ENCODE assay signal across 11 cellular contexts in the genomic region with DNA sequence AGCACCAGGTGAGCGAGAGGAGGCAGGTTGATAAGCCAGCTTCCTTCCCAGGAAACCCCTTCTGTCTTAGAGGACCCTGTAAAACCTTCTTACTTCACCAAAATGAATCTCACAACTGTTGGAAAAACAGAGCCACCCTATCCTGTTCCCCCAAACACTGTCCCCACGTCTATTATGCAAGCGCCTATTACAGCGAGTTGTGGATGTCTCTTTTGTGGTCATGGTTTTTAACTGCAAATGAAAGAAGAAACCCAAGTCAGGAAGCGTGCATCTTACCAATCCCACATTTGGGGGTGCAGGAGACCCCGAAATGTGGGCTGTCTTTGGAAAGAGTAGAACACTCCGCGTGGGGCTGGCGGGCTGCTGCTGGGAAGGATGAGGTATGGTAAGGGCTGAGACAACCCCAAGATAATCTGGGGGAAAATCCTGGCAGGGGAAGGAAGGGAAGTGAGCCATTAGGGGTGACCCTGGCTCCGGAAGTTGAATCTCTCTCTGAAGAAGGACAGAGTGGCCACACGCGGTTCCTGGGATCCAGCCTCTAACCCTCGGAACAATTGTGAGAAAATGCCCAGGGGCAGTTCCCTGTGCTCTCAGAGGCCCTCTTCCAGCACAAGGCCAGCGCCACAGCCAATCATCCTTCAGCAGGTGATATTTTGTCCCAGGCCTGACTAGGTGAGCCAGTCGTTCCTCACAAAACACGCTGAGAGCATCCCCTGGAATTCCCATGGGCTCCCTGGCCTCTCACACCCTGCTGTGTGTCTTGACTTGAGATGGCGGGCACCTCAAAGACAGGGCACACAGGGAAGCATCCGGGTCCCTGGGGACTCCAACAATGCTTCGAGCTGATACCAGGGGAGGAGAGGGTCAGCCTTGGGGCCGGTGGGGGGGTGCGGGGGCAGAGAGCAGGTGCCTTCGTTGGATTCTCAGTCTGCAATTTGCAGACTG.
DNase-seq lines count a peak whose midpoint lies in the region; ATAC-seq and TF ChIP-seq lines count a peak whose summit lies in the region.
"Had no signal": no experiment of that assay in that cellular context is flagged by ENCODE, and none has a peak within 500 bp of the region (broad histone marks: within the 10 kb centered on the region; RNA-seq: fewer than 3 reads in every experiment).

No MANE protein-coding gene starts in this region.

- no peak for TF ChIP-seq CTCF in GM20000 (IDR thresholded peaks at IDR 0.05; ENCODE audit: extremely low read depth, missing control alignments)
- TF ChIP-seq CTCF in glutamatergic neuron (IDR thresholded peaks at IDR 0.05; ENCODE audit: partially characterized antibody, unreplicated experiment): no peak
- no peak for TF ChIP-seq CTCF in psoas muscle (IDR thresholded peaks at IDR 0.05)

- 71 to 79% (median 72%) methylated on average over 22 of the region's 22 CpGs for WGBS in psoas muscle, 3 donors

- no peaks in the 10 kb centered on the region for H3K9me3 ChIP-seq in psoas muscle

- H3K4me1 Mint-ChIP-seq in glutamatergic neuron (ENCODE audit: low read depth, unreplicated experiment): no peaks in the 10 kb centered on the region

- intact Hi-C loops in psoas muscle (cut with DNase I): no loop called here

- H3K36me3 Mint-ChIP-seq in glutamatergic neuron (ENCODE audit: unreplicated experiment): no peaks in the 10 kb centered on the region

- ATAC-seq in psoas muscle: no peak
- no peak for ATAC-seq in GM21381 (IDR thresholded peaks at IDR 0.05; ENCODE audit: unreplicated experiment)

- H3K27ac ChIP-seq in psoas muscle: no peak overlapping the region

- no peaks in the 10 kb centered on the region for H3K36me3 ChIP-seq in psoas muscle (ENCODE audit: insufficient read depth in 1 of 2, low read depth in 1 of 2)

- H3K27ac Mint-ChIP-seq in glutamatergic neuron (ENCODE audit: unreplicated experiment): no peak overlapping the region
- H3K27ac Mint-ChIP-seq: activated naive CD8-positive, alpha-beta T cell; stimulated activated naive CD8-positive, alpha-beta T cell treated with anti-CD3 and anti-CD28 coated beads, Interleukin-15, Interleukin-2, amounts not matched to agents 100 ng/mL and 50 ng/mL, for 24 hours had no signal

- no peak overlapping the region for H3K4me3 Mint-ChIP-seq in glutamatergic neuron (ENCODE audit: unreplicated experiment)
- H3K4me3 Mint-ChIP-seq: activated naive CD8-positive, alpha-beta T cell; stimulated activated naive CD8-positive, alpha-beta T cell treated with anti-CD3 and anti-CD28 coated beads, Interleukin-15, Interleukin-2, amounts not matched to agents 100 ng/mL and 50 ng/mL, for 24 hours had no signal

- H3K9me3 Mint-ChIP-seq in glutamatergic neuron (ENCODE audit: unreplicated experiment): peaks cover 5% of the 10 kb centered on the region
- H3K9me3 Mint-ChIP-seq: stimulated activated naive CD8-positive, alpha-beta T cell treated with anti-CD3 and anti-CD28 coated beads, Interleukin-15, Interleukin-2, amounts not matched to agents 100 ng/mL and 50 ng/mL, for 24 hours had no signal

- H3K27me3 Mint-ChIP-seq in glutamatergic neuron (ENCODE audit: unreplicated experiment): no peaks in the 10 kb centered on the region
- H3K27me3 Mint-ChIP-seq: activated naive CD8-positive, alpha-beta T cell; stimulated activated naive CD8-positive, alpha-beta T cell treated with anti-CD3 and anti-CD28 coated beads, Interleukin-15, Interleukin-2, amounts not matched to agents 100 ng/mL and 50 ng/mL, for 24 hours had no signal

- peaks cover 0 to 53% (median 10%) of the 10 kb centered on the region in 3 donors for H3K27me3 ChIP-seq in psoas muscle (ENCODE audit: insufficient read depth in 3 of 3, low read length in 2 of 3)

- H3K4me1 ChIP-seq in psoas muscle: no peaks in the 10 kb centered on the region

- DNase-seq in GM20000 (ENCODE audit: low spot score) (peak; percentile 29), NOMO-1 treated with dmso at 0.1 percent for 144 hours (lab: John Stamatoyannopoulos, UW; ENCODE audit: unreplicated experiment) (peak; percentile 99), glutamatergic neuron (peak; percentile 33), psoas muscle (peak; percentile 43 to 57), NCI-H446 (lab: John Stamatoyannopoulos, UW) (no peak), NCI-H2196 (lab: John Stamatoyannopoulos, UW; ENCODE audit: unreplicated experiment) (no peak)
- DNase-seq: kidney glomerular epithelial cell, NCI-H226 had no signal

- no peak overlapping the region for H3K4me3 ChIP-seq in psoas muscle

Comparison
In these comparisons a context has a peak if more than half of its experiments do, and no peak if none do; other contexts are left out.
1. DNase-seq: peak in GM20000 (single experiment), NOMO-1 treated with dmso at 0.1 percent for 144 hours (single experiment), glutamatergic neuron (single experiment) and psoas muscle (2 of 2); none in NCI-H446 (0 of 2) and NCI-H2196 (single experiment).